8 cellular contexts compared by ENCODE assay signal in the genomic region with DNA sequence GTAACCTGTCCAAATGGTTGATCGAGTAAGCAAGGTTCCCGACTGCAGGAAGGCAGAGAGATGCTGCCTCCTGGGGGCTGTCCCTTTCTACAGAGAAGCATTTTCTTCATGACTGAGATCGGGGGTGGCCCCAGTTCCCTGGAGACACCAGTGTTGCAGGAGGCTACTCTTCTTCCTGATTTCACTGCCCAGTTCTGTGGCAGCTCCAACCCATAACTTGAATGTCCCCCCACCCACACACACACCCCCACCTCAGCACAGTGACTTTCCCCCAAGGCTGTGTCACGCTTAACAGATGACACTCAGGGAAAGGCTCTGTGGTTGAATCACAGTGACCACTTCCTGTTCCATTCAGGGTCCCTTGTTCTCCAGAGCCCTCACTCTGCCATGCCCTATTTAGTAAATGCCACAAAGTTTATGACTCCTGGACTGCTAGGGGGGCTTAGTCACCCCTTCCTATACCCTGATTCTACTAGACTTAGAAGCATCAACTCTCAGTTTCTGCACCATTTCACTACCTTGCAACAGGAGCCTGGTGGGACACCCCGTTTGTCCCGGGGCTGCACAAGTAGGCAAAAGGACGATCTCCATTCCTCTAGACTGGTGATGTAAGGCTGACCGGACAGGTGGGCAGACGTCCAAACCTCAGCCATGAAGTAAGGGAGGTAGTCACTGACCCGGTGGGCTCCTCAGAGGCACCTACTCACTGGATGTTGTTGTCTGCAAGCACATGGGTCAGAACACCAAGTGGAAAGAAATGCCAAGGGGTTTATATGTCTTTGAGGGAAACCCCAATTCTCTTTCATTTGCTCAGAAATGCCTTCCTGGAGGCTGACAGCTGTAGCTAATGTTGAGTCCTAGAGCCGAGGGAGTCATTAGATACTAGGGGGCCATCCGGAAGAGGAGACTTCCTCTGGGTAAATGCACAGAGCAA.
A peak's percentile ranks its signal among the peaks of the same experiment; 100 is the strongest.
DNase-seq lines count a peak whose midpoint lies in the region; ATAC-seq, FAIRE-seq and TF ChIP-seq lines count a peak whose summit lies in the region.

No MANE protein-coding gene starts in this region.

- H3K36me3 ChIP-seq in BLaER1, result no peaks in the 10 kb centered on the region

- no peaks in the 10 kb centered on the region; the same call in 1 of the 2 replicates for H4K20me1 ChIP-seq in BLaER1

- peaks cover 20% of the 10 kb centered on the region for H3K4me1 Mint-ChIP-seq in memory B cell

- H3K27ac ChIP-seq in BLaER1, result no peak overlapping the region

- H3K9me3 ChIP-seq in BLaER1, result no peaks in the 10 kb centered on the region

- no peaks in the 10 kb centered on the region for H3K9me3 Mint-ChIP-seq in memory B cell

- H3K4me1 ChIP-seq in BLaER1, result peaks cover 63% of the 10 kb centered on the region

- no peak overlapping the region for H3K4me3 Mint-ChIP-seq in memory B cell

- H3K4me3 ChIP-seq in BLaER1 (no peak overlapping the region), astrocyte of the cerebellum (ENCODE audit: low read depth, low read length) (no peak overlapping the region)

- no peaks in the 10 kb centered on the region for H3K36me3 Mint-ChIP-seq in memory B cell

- peak in 4 of 5 experiments; percentile 9 to 88 (median 56) for DNase-seq in T-helper 2 cell
- peak; percentile 47 for DNase-seq in astrocyte of the cerebellum (ENCODE audit: low read depth)
- peak in 1 of 2 donors; percentile 50 for DNase-seq in memory B cell (ENCODE audit: low spot score in 2 of 2)
- DNase-seq in urothelium cell line (ENCODE audit: low spot score), result peak; percentile 60
- DNase-seq in iPS-NIHi11 (ENCODE audit: low spot score), result no peak

- peak overlapping the region; percentile 39 for H3K27ac Mint-ChIP-seq in memory B cell

- H3K4me2 ChIP-seq in BLaER1, result peak overlapping the region; percentile 84

- FAIRE-seq in urothelium cell line (lab: Jason Lieb, UNC), result peak; percentile 95

- ATAC-seq in GM19397 (IDR thresholded peaks at IDR 0.05; ENCODE audit: unreplicated experiment), result peak; percentile 82
- peak; percentile 91 for ATAC-seq in HG03432 (IDR thresholded peaks at IDR 0.05; ENCODE audit: unreplicated experiment)
- peak; percentile 90 for ATAC-seq in memory B cell (ENCODE audit: low read depth)

- no peaks in the 10 kb centered on the region for H3K27me3 ChIP-seq in BLaER1

- H3K9ac ChIP-seq in BLaER1, result no peak overlapping the region

- in situ Hi-C loops in astrocyte of the cerebellum (cut with HindIII; ENCODE audit: low sequenced_read_pairs), result no loop called here

- H3K27me3 Mint-ChIP-seq in memory B cell, result peaks cover 3% of the 10 kb centered on the region

- TF ChIP-seq CTCF in astrocyte of the cerebellum (IDR thresholded peaks at IDR 0.05; ENCODE audit: low read depth, low read length, missing control alignments), result peak; percentile 43
